In the genomic region with DNA sequence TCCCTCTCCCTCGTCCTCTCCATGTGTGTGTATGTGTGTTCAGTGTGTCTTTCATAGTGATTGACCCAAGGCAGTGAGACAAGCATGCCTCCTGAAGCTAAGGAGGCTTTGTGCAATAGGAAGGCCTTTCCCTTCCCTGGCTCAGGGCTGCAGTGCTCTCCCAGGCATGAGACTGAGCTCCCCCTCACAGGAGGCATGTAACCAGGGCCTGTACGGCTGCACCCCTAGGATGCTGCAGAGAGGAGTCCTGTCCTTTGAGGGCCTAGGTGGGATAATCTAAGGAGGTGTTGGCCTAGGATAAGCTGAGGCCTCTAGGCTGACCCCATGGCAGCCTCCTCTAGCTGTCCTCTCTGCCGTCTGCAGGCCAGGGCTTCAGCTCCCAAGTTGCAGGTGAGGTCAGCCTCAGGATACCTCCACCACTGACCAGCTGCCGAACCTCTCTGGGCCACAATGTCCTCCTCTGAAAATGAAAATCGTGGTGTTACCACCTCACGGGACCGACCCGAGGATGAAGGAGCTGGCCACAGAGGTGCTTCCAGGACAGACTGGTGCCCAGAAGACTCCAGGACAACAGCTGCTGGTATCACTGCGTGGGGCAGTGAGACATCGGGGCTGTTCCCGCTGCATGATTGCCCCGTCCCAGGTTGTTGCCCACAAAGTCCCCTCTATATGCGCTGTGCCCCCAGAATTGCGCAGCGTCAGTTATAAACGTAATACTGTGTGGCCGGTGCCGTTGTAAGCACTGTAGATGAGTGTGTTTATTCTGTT, we compare ENCODE assay signal across 8 cellular contexts.
"Had no signal": no experiment of that assay in that cellular context is flagged by ENCODE, and none has a peak within 500 bp of the region (broad histone marks: within the 10 kb centered on the region; RNA-seq: fewer than 3 reads in every experiment).

No MANE protein-coding gene starts in this region.

- H3K4me3 ChIP-seq: body of pancreas, right atrium auricular region, thyroid gland had no signal

- H3K27ac Mint-ChIP-seq: activated T-helper 17 cell treated with anti-CD3 and anti-CD28 coated beads, Interleukin-2, amount 50 U/mL, for 72 hours; effector memory CD8-positive, alpha-beta T cell; naive B cell had no signal

- H3K9me3 ChIP-seq: body of pancreas, neutrophil, thyroid gland had no signal

- H3K9me3 Mint-ChIP-seq: activated T-helper 17 cell treated with anti-CD3 and anti-CD28 coated beads, Interleukin-2, amount 50 U/mL, for 72 hours; central memory CD8-positive, alpha-beta T cell; effector memory CD8-positive, alpha-beta T cell had no signal

- H3K36me3 ChIP-seq: neutrophil, right atrium auricular region, thyroid gland had no signal

- H3K27me3 ChIP-seq: body of pancreas, right atrium auricular region, thyroid gland had no signal

- DNase-seq: effector memory CD8-positive, alpha-beta T cell; naive B cell; thyroid gland had no signal

- ATAC-seq: body of pancreas; effector memory CD8-positive, alpha-beta T cell had no signal
